Comparison of ENCODE assay signal across 1 cellular context in the genomic region with DNA sequence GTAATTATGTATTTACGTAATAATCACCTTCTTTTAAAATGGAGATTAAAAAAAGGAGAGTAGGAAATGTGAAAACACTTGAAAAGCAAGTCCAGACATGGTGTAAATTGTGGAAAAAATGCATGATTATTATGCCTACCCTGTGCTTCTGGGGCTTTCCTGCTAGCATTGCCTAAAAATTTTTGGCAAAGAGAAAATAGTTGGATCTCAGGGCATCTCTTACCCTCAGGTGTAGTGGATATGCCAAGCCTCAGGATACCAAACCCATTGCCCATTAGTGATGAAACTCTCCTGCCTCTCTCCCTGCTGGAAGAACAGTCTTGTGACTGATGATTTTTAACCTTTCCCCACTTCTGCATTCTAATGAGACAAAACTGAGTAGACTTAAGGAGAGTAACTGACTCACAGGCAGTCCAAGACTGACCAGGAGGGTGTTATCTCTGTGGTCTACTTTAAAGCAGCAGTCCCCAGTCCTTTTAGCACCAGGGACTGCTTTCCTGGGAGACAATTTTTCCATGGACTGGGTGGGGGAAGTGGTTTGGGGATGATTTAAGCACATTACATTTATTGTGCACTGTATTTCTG.
TF ChIP-seq lines count a peak whose summit lies in the region.

No MANE protein-coding gene starts in this region.

TF ChIP-seq in GM12878, 131 proteins besides CTCF, POLR2A, EP300 and RAD21 (continued from another document):
- TF ChIP-seq, protein P1, sequence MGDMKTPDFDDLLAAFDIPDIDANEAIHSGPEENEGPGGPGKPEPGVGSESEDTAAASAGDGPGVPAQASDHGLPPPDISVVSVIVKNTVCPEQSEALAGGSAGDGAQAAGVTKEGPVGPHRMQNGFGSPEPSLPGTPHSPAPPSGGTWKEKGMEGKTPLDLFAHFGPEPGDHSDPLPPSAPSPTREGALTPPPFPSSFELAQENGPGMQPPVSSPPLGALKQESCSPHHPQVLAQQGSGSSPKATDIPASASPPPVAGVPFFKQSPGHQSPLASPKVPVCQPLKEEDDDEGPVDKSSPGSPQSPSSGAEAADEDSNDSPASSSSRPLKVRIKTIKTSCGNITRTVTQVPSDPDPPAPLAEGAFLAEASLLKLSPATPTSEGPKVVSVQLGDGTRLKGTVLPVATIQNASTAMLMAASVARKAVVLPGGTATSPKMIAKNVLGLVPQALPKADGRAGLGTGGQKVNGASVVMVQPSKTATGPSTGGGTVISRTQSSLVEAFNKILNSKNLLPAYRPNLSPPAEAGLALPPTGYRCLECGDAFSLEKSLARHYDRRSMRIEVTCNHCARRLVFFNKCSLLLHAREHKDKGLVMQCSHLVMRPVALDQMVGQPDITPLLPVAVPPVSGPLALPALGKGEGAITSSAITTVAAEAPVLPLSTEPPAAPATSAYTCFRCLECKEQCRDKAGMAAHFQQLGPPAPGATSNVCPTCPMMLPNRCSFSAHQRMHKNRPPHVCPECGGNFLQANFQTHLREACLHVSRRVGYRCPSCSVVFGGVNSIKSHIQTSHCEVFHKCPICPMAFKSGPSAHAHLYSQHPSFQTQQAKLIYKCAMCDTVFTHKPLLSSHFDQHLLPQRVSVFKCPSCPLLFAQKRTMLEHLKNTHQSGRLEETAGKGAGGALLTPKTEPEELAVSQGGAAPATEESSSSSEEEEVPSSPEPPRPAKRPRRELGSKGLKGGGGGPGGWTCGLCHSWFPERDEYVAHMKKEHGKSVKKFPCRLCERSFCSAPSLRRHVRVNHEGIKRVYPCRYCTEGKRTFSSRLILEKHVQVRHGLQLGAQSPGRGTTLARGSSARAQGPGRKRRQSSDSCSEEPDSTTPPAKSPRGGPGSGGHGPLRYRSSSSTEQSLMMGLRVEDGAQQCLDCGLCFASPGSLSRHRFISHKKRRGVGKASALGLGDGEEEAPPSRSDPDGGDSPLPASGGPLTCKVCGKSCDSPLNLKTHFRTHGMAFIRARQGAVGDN (IDR thresholded peaks at IDR 0.05), result no peak
